10 cellular contexts compared by ENCODE assay signal in the genomic region with DNA sequence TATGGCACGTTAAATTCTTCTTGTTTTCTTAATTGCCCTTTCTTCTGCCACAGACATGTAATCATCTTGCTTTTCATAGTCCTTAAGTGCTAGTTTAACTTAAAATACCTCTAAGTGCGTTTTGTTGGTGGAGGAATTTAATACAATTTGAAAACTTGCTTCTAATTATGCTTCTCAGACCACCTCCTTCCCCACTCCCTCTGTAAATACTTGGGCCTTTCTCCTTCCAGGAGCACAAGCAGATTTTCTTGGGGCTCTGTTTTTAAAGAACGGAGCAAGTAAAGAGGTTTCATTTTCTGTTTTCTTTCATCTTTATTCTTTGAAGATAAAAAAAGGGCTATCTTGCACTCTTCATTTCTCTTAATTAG. TPM values are rescaled to one million over a fixed set of nuclear protein-coding genes. Genes with fewer than 3 reads are reported as not detected.
A peak's percentile ranks its signal among the peaks of the same experiment; 100 is the strongest.
DNase-seq lines count a peak whose midpoint lies in the region; ATAC-seq, FAIRE-seq and TF ChIP-seq lines count a peak whose summit lies in the region.
"Had no signal": no experiment of that assay in that cellular context is flagged by ENCODE, and none has a peak within 500 bp of the region (broad histone marks: within the 10 kb centered on the region; RNA-seq: fewer than 3 reads in every experiment).

No MANE protein-coding gene starts in this region.

- no CpG with 5 or more reads among the region's 3 CpGs for WGBS in neuronal stem cell (ENCODE audit: extremely low coverage in 2 of 2, insufficient read length in 2 of 2, insufficient replicate concordance in 1 of 2), 2 donors

- H2BK5ac ChIP-seq in neuronal stem cell (ENCODE audit: low read length) = no peak overlapping the region

- CTCF ChIA-PET in CD8-positive, alpha-beta T cell (lab: Charles Lee) = no interaction called here

- no peaks in the 10 kb centered on the region for H3K9me3 ChIP-seq in CD8-positive, alpha-beta T cell (ENCODE audit: low read length)
- H3K9me3 ChIP-seq in colonic mucosa = no peaks in the 10 kb centered on the region
- no peaks in the 10 kb centered on the region for H3K9me3 ChIP-seq in neuronal stem cell (replicated peaks in 1 of 2; ENCODE audit: control insufficient read depth in 2 of 2, insufficient read depth in 1 of 2, low read depth in 1 of 2, low read length in 2 of 2)

- H4K8ac ChIP-seq in neuronal stem cell (ENCODE audit: low read depth, low read length) = no peak overlapping the region

- H3K4me2 ChIP-seq in neuronal stem cell (ENCODE audit: insufficient read depth, low read length, poor library complexity, severe bottlenecking) = peak overlapping the region; percentile 28

- peaks cover 4% of the 10 kb centered on the region for H3K4me1 Mint-ChIP-seq in CD8-positive, alpha-beta T cell (ENCODE audit: low read depth)
- no peaks in the 10 kb centered on the region for H3K4me1 Mint-ChIP-seq in natural killer cell
- H3K4me1 Mint-ChIP-seq in activated T-cell treated with anti-CD3 and anti-CD28 coated beads, Interleukin-2, amount 50 U/mL, for 4 hours (ENCODE audit: low read depth) = peaks cover 5% of the 10 kb centered on the region

- no peak for TF ChIP-seq CTCF in CD8-positive, alpha-beta T cell (IDR thresholded peaks at IDR 0.05)
- TF ChIP-seq CTCF in colonic mucosa (IDR thresholded peaks at IDR 0.05) (no peak), natural killer cell (IDR thresholded peaks at IDR 0.05) (no peak)

- FAIRE-seq in RCC 7860 (lab: Jason Lieb, UNC) = no peak
- FAIRE-seq: K562 had no signal

- H2AFZ ChIP-seq in neuronal stem cell (ENCODE audit: low read length) = peak overlapping the region; percentile 46

- POLR2A ChIA-PET in CD8-positive, alpha-beta T cell (lab: Charles Lee) = no interaction called here

- no peaks in the 10 kb centered on the region for H3K79me1 ChIP-seq in neuronal stem cell (ENCODE audit: low read depth, low read length)

- H3K9ac ChIP-seq in colonic mucosa (ENCODE audit: low read depth in 2 of 2, low read length in 2 of 2) (peak overlapping the region; percentile 24 to 29), neuronal stem cell (ENCODE audit: low read depth, low read length, poor library complexity) (no peak overlapping the region)

- no peak overlapping the region for H3K4me3 Mint-ChIP-seq in CD8-positive, alpha-beta T cell
- H3K4me3 Mint-ChIP-seq in natural killer cell = no peak overlapping the region
- no peak overlapping the region for H3K4me3 Mint-ChIP-seq in activated T-cell treated with anti-CD3 and anti-CD28 coated beads, Interleukin-2, amount 50 U/mL, for 4 hours

- no peak overlapping the region for H4K91ac ChIP-seq in neuronal stem cell (ENCODE audit: low read depth, low read length, poor library complexity)

- no peak overlapping the region for H3K4ac ChIP-seq in neuronal stem cell (ENCODE audit: low read length)

- no peaks in the 10 kb centered on the region for H3K36me3 Mint-ChIP-seq in CD8-positive, alpha-beta T cell
- H3K36me3 Mint-ChIP-seq in natural killer cell = no peaks in the 10 kb centered on the region
- no peaks in the 10 kb centered on the region for H3K36me3 Mint-ChIP-seq in activated T-cell treated with anti-CD3 and anti-CD28 coated beads, Interleukin-2, amount 50 U/mL, for 4 hours (ENCODE audit: insufficient read depth)

- peak overlapping the region; percentile 29 for H3K4me3 ChIP-seq in CD8-positive, alpha-beta T cell (ENCODE audit: low read depth, low read length)
- peak overlapping the region; percentile 34 for H3K4me3 ChIP-seq in colonic mucosa
- peak overlapping the region in 1 of 2 donors; percentile 85 for H3K4me3 ChIP-seq in neuronal stem cell (ENCODE audit: low read length in 2 of 2)
- H3K4me3 ChIP-seq: K562 had no signal

- no peak overlapping the region for H2BK12ac ChIP-seq in neuronal stem cell (ENCODE audit: low read length)

- ATAC-seq in CD8-positive, alpha-beta T cell = no peak
- ATAC-seq in HG02943 (IDR thresholded peaks at IDR 0.05; ENCODE audit: low read depth, unreplicated experiment) = peak; percentile 38
- no peak for ATAC-seq in natural killer cell
- ATAC-seq in activated T-cell treated with anti-CD3 and anti-CD28 coated beads, Interleukin-2, amount 50 U/mL, for 4 hours = no peak
- ATAC-seq: K562 had no signal

- no peaks in the 10 kb centered on the region for H3K36me3 ChIP-seq in CD8-positive, alpha-beta T cell (ENCODE audit: insufficient read depth, low read length)
- no peaks in the 10 kb centered on the region for H3K36me3 ChIP-seq in colonic mucosa
- peaks cover 7 to 32% of the 10 kb centered on the region in 2 donors for H3K36me3 ChIP-seq in neuronal stem cell (replicated peaks in 1 of 2; ENCODE audit: control insufficient read depth in 2 of 2, insufficient read depth in 2 of 2, low read length in 2 of 2)

- intact Hi-C loops in CD8-positive, alpha-beta T cell (cut with DNase I, micrococcal nuclease) = no loop called here
- intact Hi-C loops in colonic mucosa (cut with DNase I) = loop anchor here (10.0 kb wide), 1 partner anchor 172 kb away; no protein-coding TSS in a partner anchor
- intact Hi-C loops in natural killer cell (cut with micrococcal nuclease) = no loop called here

- no peaks in the 10 kb centered on the region for H3K27me3 ChIP-seq in CD8-positive, alpha-beta T cell (ENCODE audit: insufficient read depth, low read length)
- H3K27me3 ChIP-seq in colonic mucosa = no peaks in the 10 kb centered on the region
- no peaks in the 10 kb centered on the region for H3K27me3 ChIP-seq in neuronal stem cell (ENCODE audit: control insufficient read depth in 3 of 3, insufficient read depth in 3 of 3, low read depth in 1 of 3, low read length in 3 of 3)

- peaks cover 3% of the 10 kb centered on the region for H3K4me1 ChIP-seq in CD8-positive, alpha-beta T cell (ENCODE audit: insufficient read depth, low read length)
- no peaks in the 10 kb centered on the region for H3K4me1 ChIP-seq in colonic mucosa
- peaks cover 9 to 25% of the 10 kb centered on the region in 2 donors for H3K4me1 ChIP-seq in neuronal stem cell (ENCODE audit: control insufficient read depth in 2 of 2, insufficient read depth in 1 of 2, low read depth in 1 of 2, low read length in 2 of 2)

- H3K9me3 Mint-ChIP-seq in CD8-positive, alpha-beta T cell = no peaks in the 10 kb centered on the region
- H3K9me3 Mint-ChIP-seq in natural killer cell = peaks cover 0 to 4% of the 10 kb centered on the region in 2 donors
- peaks cover 5% of the 10 kb centered on the region for H3K9me3 Mint-ChIP-seq in activated T-cell treated with anti-CD3 and anti-CD28 coated beads, Interleukin-2, amount 50 U/mL, for 4 hours

- no peak for DNase-seq in CD8-positive, alpha-beta T cell
- DNase-seq in colonic mucosa (no peak), neuronal stem cell (ENCODE audit: low spot score) (no peak), RCC 7860 (ENCODE audit: low spot score) (no peak), natural killer cell (no peak)
- DNase-seq in activated CD4-positive, alpha-beta T cell treated with anti-CD3 and anti-CD28 coated beads, Interleukin-2, amount 50 U/mL, for 1 hour = no peak
- DNase-seq in activated T-cell treated with anti-CD3 and anti-CD28 coated beads, Interleukin-2, amount 50 U/mL, for 4 hours = no peak
- DNase-seq: cortex of kidney had no signal

- no peak overlapping the region for H3K27ac Mint-ChIP-seq in CD8-positive, alpha-beta T cell
- no peak overlapping the region for H3K27ac Mint-ChIP-seq in natural killer cell

- no peaks in the 10 kb centered on the region for H3K27me3 Mint-ChIP-seq in CD8-positive, alpha-beta T cell (ENCODE audit: low read depth)
- H3K27me3 Mint-ChIP-seq in natural killer cell (ENCODE audit: low read depth in 2 of 2) = no peaks in the 10 kb centered on the region
- no peaks in the 10 kb centered on the region for H3K27me3 Mint-ChIP-seq in activated T-cell treated with anti-CD3 and anti-CD28 coated beads, Interleukin-2, amount 50 U/mL, for 4 hours (ENCODE audit: low read depth)

- H2BK15ac ChIP-seq in neuronal stem cell (ENCODE audit: low read length) = no peak overlapping the region

- H3K14ac ChIP-seq in neuronal stem cell (ENCODE audit: low read length) = no peak overlapping the region

- no peak overlapping the region for H3K23ac ChIP-seq in neuronal stem cell (ENCODE audit: low read depth, low read length, poor library complexity)

- H2BK120ac ChIP-seq in neuronal stem cell (ENCODE audit: low read depth, low read length) = no peak overlapping the region

- no peak overlapping the region for H3K27ac ChIP-seq in CD8-positive, alpha-beta T cell (ENCODE audit: low read depth, low read length)
- H3K27ac ChIP-seq in colonic mucosa = peak overlapping the region; percentile 51
- peak overlapping the region; percentile 87 for H3K27ac ChIP-seq in neuronal stem cell (replicated peaks; ENCODE audit: low read length)

- H2AK5ac ChIP-seq in neuronal stem cell (ENCODE audit: low read depth, low read length) = no peak overlapping the region

- no peak overlapping the region for H3K18ac ChIP-seq in neuronal stem cell (ENCODE audit: low read length)

RNA-seq across cellular contexts. Expression of a gene that starts 0.6 kb away (rescaled TPM):
- total RNA-seq in CD8-positive, alpha-beta T cell = not detected
- total RNA-seq in colonic mucosa (1 to 10 TPM; 6.3 to 8.8 TPM), natural killer cell (not detected)
- polyA plus RNA-seq in neuronal stem cell (2013, experiment 1 of 2) = 30.2 TPM
- 30.2 TPM for polyA plus RNA-seq in neuronal stem cell (2013, experiment 2 of 2)
- under 1 TPM; 0.03 to 0.14 (median 0.05) TPM for total RNA-seq in activated T-cell treated with anti-CD3 and anti-CD28 coated beads, Interleukin-2, amount 50 U/mL, for 4 hours

Comparison
In these comparisons a context has a peak if more than half of its experiments do, and no peak if none do; other contexts are left out.
1. RNA of a gene that starts 0.6 kb away (total RNA-seq): 6.3 to 8.8 TPM in colonic mucosa; 0.03 to 0.14 TPM in activated T-cell treated with anti-CD3 and anti-CD28 coated beads, Interleukin-2, amount 50 U/mL, for 4 hours, not detected in CD8-positive, alpha-beta T cell and not detected in natural killer cell; every median in the first group is over 4 times any median in the second.